In genomic region chrX:74107666-74108065, GRCh38 we compare ENCODE assay signal across 34 cellular contexts.
"Had no signal": no experiment of that assay in that cellular context is flagged by ENCODE, and none has a peak within 500 bp of the region (broad histone marks: within the 10 kb centered on the region; RNA-seq: fewer than 3 reads in every experiment).

No MANE protein-coding gene starts in this region.

- FAIRE-seq: bronchial epithelial cell had no signal

- H3K4me1 ChIP-seq: adrenal gland, ascending aorta, body of pancreas, breast epithelium had no signal

- DNase-seq: activated effector memory CD4-positive, alpha-beta T cell treated with anti-CD3 and anti-CD28 coated beads, Interleukin-2, amount 50 U/mL, for 16 hours; activated effector memory CD4-positive, alpha-beta T cell treated with Interleukin-2 at 50 U/mL for 16 hours; activated gamma-delta T cell; activated gamma-delta T cell treated with Interleukin-2 at 50 U/mL for 16 hours; activated naive CD4-positive, alpha-beta T cell; activated naive CD4-positive, alpha-beta T cell treated with anti-CD3 and anti-CD28 coated beads for 36 hours; activated naive CD4-positive, alpha-beta T cell treated with anti-CD3 and anti-CD28 coated beads, Interleukin-2, amount 10 ng/mL, durations not matched to agents 7 days and 5 days; activated naive CD4-positive, alpha-beta T cell treated with anti-CD3 and anti-CD28 coated beads, Interleukin-2, amount 50 U/mL, for 16 hours; activated naive CD4-positive, alpha-beta T cell treated with Interleukin-2 at 50 U/mL for 16 hours; activated naive CD8-positive, alpha-beta T cell treated with anti-CD3 and anti-CD28 coated beads for 36 hours; activated naive CD8-positive, alpha-beta T cell treated with anti-CD3 and anti-CD28 coated beads, Interleukin-2, amount 10 ng/mL, durations not matched to agents 7 days and 5 days; activated naive CD8-positive, alpha-beta T cell treated with anti-CD3 and anti-CD28 coated beads, Interleukin-2, amount 50 U/mL, for 24 hours; activated T-cell treated with anti-CD3 and anti-CD28 coated beads for 4 hours; activated T-cell treated with anti-CD3 and anti-CD28 coated beads, Interleukin-2, amount 50 U/mL, for 1 hour; activated T-cell treated with anti-CD3 and anti-CD28 coated beads, Interleukin-2, amount 50 U/mL, for 24 hours; activated T-cell treated with anti-CD3 and anti-CD28 coated beads, Interleukin-2, amount 50 U/mL, for 4 hours; activated T-cell treated with anti-CD3 and anti-CD28 coated beads, Interleukin-2, amount 50 U/mL, for 48 hours; activated T-cell treated with anti-CD3 and anti-CD28 coated beads, Interleukin-2, amount 50 U/mL, for 72 hours; adrenal gland; amniotic stem cell; amygdala; anterior cingulate cortex; aorta; body of pancreas; brain microvascular endothelial cell; caudate nucleus; central memory CD4-positive, alpha-beta T cell; cerebellar nuclear complex had no signal

- H3K9me3 ChIP-seq: body of pancreas had no signal

- H3K27me3 ChIP-seq: adrenal gland, ascending aorta, body of pancreas, brain microvascular endothelial cell, cardiac muscle cell had no signal

- H3K4me3 ChIP-seq: adrenal gland, ascending aorta, body of pancreas, breast epithelium, cardiac muscle cell had no signal

- H3K27ac ChIP-seq: adrenal gland, ascending aorta, body of pancreas, brain microvascular endothelial cell, breast epithelium, cardiac muscle cell had no signal

- H3K36me3 ChIP-seq: adrenal gland, brain microvascular endothelial cell, breast epithelium, cardiac muscle cell had no signal

- ATAC-seq: activated naive CD4-positive, alpha-beta T cell treated with anti-CD3 and anti-CD28 coated beads, Interleukin-2, amount 50 U/mL, for 72 hours; activated naive CD8-positive, alpha-beta T cell treated with anti-CD3 and anti-CD28 coated beads, Interleukin-2, amount 50 U/mL, for 24 hours; activated T-cell treated with anti-CD3 and anti-CD28 coated beads, Interleukin-2, amount 50 U/mL, for 4 hours; activated T-cell treated with anti-CD3 and anti-CD28 coated beads, Interleukin-2, amount 50 U/mL, for 72 hours; activated T-helper 17 cell treated with anti-CD3 and anti-CD28 coated beads, Interleukin-2, amount 50 U/mL, for 72 hours; body of pancreas had no signal
